18 cellular contexts compared by ENCODE assay signal in the genomic region with DNA sequence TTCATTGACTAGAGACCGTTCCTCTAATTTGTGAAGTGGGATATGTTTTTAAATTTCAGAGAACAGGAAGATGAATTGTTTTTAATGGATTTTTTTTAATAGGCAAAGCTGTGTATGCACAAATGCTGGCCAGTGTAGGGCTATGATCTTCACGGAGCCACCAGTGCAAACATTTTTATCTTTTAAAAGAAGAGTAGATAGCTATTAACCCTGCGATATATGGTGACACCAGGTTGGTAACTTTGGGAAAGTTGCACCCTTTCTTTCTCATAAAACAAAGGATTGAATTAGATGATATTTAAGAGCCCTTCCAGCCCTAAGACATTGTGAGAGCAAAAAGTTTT.
A peak's percentile ranks its signal among the peaks of the same experiment; 100 is the strongest.
DNase-seq lines count a peak whose midpoint lies in the region; ATAC-seq lines count a peak whose summit lies in the region.
"Had no signal": no experiment of that assay in that cellular context is flagged by ENCODE, and none has a peak within 500 bp of the region (broad histone marks: within the 10 kb centered on the region; RNA-seq: fewer than 3 reads in every experiment).

No MANE protein-coding gene starts in this region.

- peaks cover 3% of the 10 kb centered on the region for H3K4me1 Mint-ChIP-seq in stimulated activated effector memory CD8-positive, alpha-beta T cell treated with anti-CD3 and anti-CD28 coated beads, Interleukin-12 subunit alpha, Interleukin-12 subunit beta, amount 100 ng/mL, for 72 hours
- H3K4me1 Mint-ChIP-seq: CD4-positive, alpha-beta memory T cell; neural progenitor cell had no signal

- H3K27ac Mint-ChIP-seq in stimulated activated effector memory CD8-positive, alpha-beta T cell treated with anti-CD3 and anti-CD28 coated beads, Interleukin-12 subunit alpha, Interleukin-12 subunit beta, amount 100 ng/mL, for 72 hours = no peak overlapping the region
- H3K27ac Mint-ChIP-seq: CD4-positive, alpha-beta memory T cell; neural progenitor cell had no signal

- H3K36me3 Mint-ChIP-seq in stimulated activated effector memory CD8-positive, alpha-beta T cell treated with anti-CD3 and anti-CD28 coated beads, Interleukin-12 subunit alpha, Interleukin-12 subunit beta, amount 100 ng/mL, for 72 hours = no peaks in the 10 kb centered on the region
- H3K36me3 Mint-ChIP-seq: CD4-positive, alpha-beta memory T cell; neural progenitor cell had no signal

- H3K4me3 Mint-ChIP-seq in stimulated activated effector memory CD8-positive, alpha-beta T cell treated with anti-CD3 and anti-CD28 coated beads, Interleukin-12 subunit alpha, Interleukin-12 subunit beta, amount 100 ng/mL, for 72 hours = no peak overlapping the region
- H3K4me3 Mint-ChIP-seq: activated T-cell treated with anti-CD3 and anti-CD28 coated beads, Interleukin-2, amount 50 U/mL, for 4 hours; CD4-positive, alpha-beta memory T cell; neural progenitor cell had no signal

- peak; percentile 17 for ATAC-seq in GM18498 (IDR thresholded peaks at IDR 0.05; ENCODE audit: unreplicated experiment)
- peak; percentile 13 for ATAC-seq in GM21515 (IDR thresholded peaks at IDR 0.05; ENCODE audit: unreplicated experiment)
- ATAC-seq in HG03354 (IDR thresholded peaks at IDR 0.05; ENCODE audit: poor library complexity, severe bottlenecking, unreplicated experiment) = peak; percentile 31
- ATAC-seq in left lobe of liver = peak; percentile 56
- ATAC-seq in stimulated activated effector memory CD8-positive, alpha-beta T cell treated with anti-CD3 and anti-CD28 coated beads, Interleukin-12 subunit alpha, Interleukin-12 subunit beta, amount 100 ng/mL, for 72 hours = no peak
- ATAC-seq: activated T-cell treated with anti-CD3 and anti-CD28 coated beads, Interleukin-2, amount 50 U/mL, for 4 hours; heart left ventricle; Panc1 had no signal

- DNase-seq in left lobe of liver (ENCODE audit: low spot score) (no peak), SIG-M5 treated with dmso at 0.1 percent for 504 hours (lab: John Stamatoyannopoulos, UW; ENCODE audit: unreplicated experiment) (no peak), DMS153 (lab: John Stamatoyannopoulos, UW) (no peak), DMS114 treated with DMSO at 0.1 percent for 48 hours (lab: John Stamatoyannopoulos, UW; ENCODE audit: unreplicated experiment) (no peak)
- no peak for DNase-seq in stimulated activated effector memory CD8-positive, alpha-beta T cell treated with anti-CD3 and anti-CD28 coated beads, Interleukin-12 subunit alpha, Interleukin-12 subunit beta, amount 100 ng/mL, for 72 hours (ENCODE audit: low spot score in 2 of 2)
- DNase-seq: activated T-cell treated with anti-CD3 and anti-CD28 coated beads, Interleukin-2, amount 50 U/mL, for 4 hours; CD4-positive, alpha-beta memory T cell; GM23248; heart left ventricle; mesendoderm; NCI-H1105; NCI-H82; uterus had no signal

- no peaks in the 10 kb centered on the region for H3K9me3 Mint-ChIP-seq in stimulated activated effector memory CD8-positive, alpha-beta T cell treated with anti-CD3 and anti-CD28 coated beads, Interleukin-12 subunit alpha, Interleukin-12 subunit beta, amount 100 ng/mL, for 72 hours
- H3K9me3 Mint-ChIP-seq: activated T-cell treated with anti-CD3 and anti-CD28 coated beads, Interleukin-2, amount 50 U/mL, for 4 hours; neural progenitor cell had no signal
